2 cellular contexts compared by ENCODE assay signal in genomic region chr20:59004493-59004762, GRCh38.
A peak's percentile ranks its signal among the peaks of the same experiment; 100 is the strongest.
TF ChIP-seq lines count a peak whose summit lies in the region.

No MANE protein-coding gene starts in this region.

TF ChIP-seq in GM12891, 5 proteins besides CTCF, POLR2A, EP300 and RAD21:
- TF ChIP-seq SPI1 (IDR thresholded peaks at IDR 0.05; ENCODE audit: low read depth, low read length) (peak; percentile 84; the same call in 1 of the 2 replicates), POLR2AphosphoS5 (IDR thresholded peaks at IDR 0.05; ENCODE audit: low read depth, low read length) (no peak)

TF ChIP-seq in H1, 55 proteins besides CTCF, POLR2A, EP300 and RAD21:
- TF ChIP-seq BACH1 (IDR thresholded peaks at IDR 0.05; ENCODE audit: low read length) (no peak), SIRT6 (IDR thresholded peaks at IDR 0.05; ENCODE audit: low read length) (no peak), CREB1 (IDR thresholded peaks at IDR 0.05) (no peak)
